In genomic region chr18:52190195-52190594, GRCh38 we compare ENCODE assay signal across 22 cellular contexts.
"Had no signal": no experiment of that assay in that cellular context is flagged by ENCODE, and none has a peak within 500 bp of the region (broad histone marks: within the 10 kb centered on the region; RNA-seq: fewer than 3 reads in every experiment).

No MANE protein-coding gene starts in this region.

- H3K4me2 ChIP-seq: hepatocyte, smooth muscle cell had no signal

- DNase-seq: colonic mucosa; dermis blood vessel endothelial cell; foreskin melanocyte; head of caudate nucleus; left colon; left ventricle myocardium superior; mesendoderm; naive thymus-derived CD8-positive, alpha-beta T cell; nucleus accumbens; ovary; stimulated activated CD4-positive, alpha-beta T cell treated with anti-CD3 and anti-CD28 coated beads, Interleukin-4, amount 100 ng/mL, for 1 hour; stimulated activated CD8-positive, alpha-beta memory T cell treated with anti-CD3 and anti-CD28 coated beads, Interleukin-4, amount 100 ng/mL, for 48 hours; stimulated activated naive CD8-positive, alpha-beta T cell treated with anti-CD3 and anti-CD28 coated beads, Interleukin-15, Interleukin-2, amounts not matched to agents 100 U/mL and 50 U/mL, for 24 hours; tibial artery; upper lobe of left lung; uterus had no signal

- H3K4me3 ChIP-seq: colonic mucosa, hepatocyte, lung, ovary, right atrium auricular region, smooth muscle cell, suprapubic skin, tibial artery, upper lobe of left lung, uterus had no signal

- H3K79me2 ChIP-seq: hepatocyte had no signal

- H3K27me3 ChIP-seq: colonic mucosa, hepatocyte, ovary, right atrium auricular region, suprapubic skin, tibial artery, upper lobe of left lung, uterus had no signal

- H3K27ac ChIP-seq: colonic mucosa, hepatocyte, ovary, right atrium auricular region, suprapubic skin, tibial artery, upper lobe of left lung, uterus had no signal

- H3K4me1 ChIP-seq: colonic mucosa, right atrium auricular region, suprapubic skin, tibial artery, upper lobe of left lung, uterus had no signal

- ATAC-seq: left colon; left ventricle myocardium superior; naive thymus-derived CD8-positive, alpha-beta T cell; stimulated activated effector memory CD8-positive, alpha-beta T cell treated with anti-CD3 and anti-CD28 coated beads, Interleukin-12 subunit alpha, Interleukin-12 subunit beta, amount 100 ng/mL, for 72 hours; stimulated activated naive CD8-positive, alpha-beta T cell treated with anti-CD3 and anti-CD28 coated beads, Interleukin-15, Interleukin-2, amounts not matched to agents 100 U/mL and 50 U/mL, for 24 hours had no signal

- H2AFZ ChIP-seq: hepatocyte had no signal

- H3K9me3 ChIP-seq: colonic mucosa, ovary, right atrium auricular region, suprapubic skin, tibial artery, upper lobe of left lung, uterus had no signal

- H3K36me3 ChIP-seq: colonic mucosa, ovary, right atrium auricular region, suprapubic skin, tibial artery, upper lobe of left lung, uterus had no signal
